ENCODE assay signal across 8 cellular contexts in the genomic region with DNA sequence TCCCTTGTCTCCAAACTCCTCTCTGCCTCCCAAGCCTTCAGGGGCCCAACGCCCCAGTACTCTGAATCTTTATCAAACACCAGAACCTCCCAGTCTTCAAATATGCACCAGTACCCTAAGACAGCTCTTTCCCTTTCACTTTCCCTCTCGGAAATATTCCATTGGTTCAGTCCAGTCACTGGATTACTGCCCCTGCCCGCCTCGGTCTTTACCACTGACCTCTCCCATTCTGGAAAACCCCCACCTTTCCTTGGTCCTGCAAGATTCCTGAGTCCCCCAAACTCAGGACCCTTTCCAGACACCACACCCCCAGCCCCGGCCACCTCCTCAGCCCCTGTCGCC. TPM values are rescaled to one million over a fixed set of nuclear protein-coding genes. Genes with fewer than 3 reads are reported as not detected.
DNase-seq lines count a peak whose midpoint lies in the region; FAIRE-seq and TF ChIP-seq lines count a peak whose summit lies in the region.

No MANE protein-coding gene starts in this region.

- DNase-seq in Caco-2 (peak in 1 of 2 experiments; percentile 45), NT2/D1 (ENCODE audit: low read depth, low spot score) (no peak), colonic mucosa (peak; percentile 35), medulla oblongata (ENCODE audit: extremely low spot score) (peak; percentile 53), NCI-H2081 (lab: John Stamatoyannopoulos, UW) (no peak), COLO668 (lab: John Stamatoyannopoulos, UW; ENCODE audit: unreplicated experiment) (no peak), frontal cortex (ENCODE audit: low spot score in 2 of 2) (no peak)

- peaks cover 23% of the 10 kb centered on the region for H3K4me1 Mint-ChIP-seq in Caco-2 (ENCODE audit: low read depth, unreplicated experiment)

- H3K27me3 ChIP-seq in Caco-2 (replicated peaks; ENCODE audit: control insufficient read depth, insufficient read depth, low read length): no peaks in the 10 kb centered on the region
- H3K27me3 ChIP-seq in NT2/D1 (ENCODE audit: insufficient read depth, insufficient read length): no peaks in the 10 kb centered on the region
- H3K27me3 ChIP-seq in colonic mucosa: no peaks in the 10 kb centered on the region

- H3K9ac ChIP-seq in NT2/D1 (ENCODE audit: insufficient read length, low read depth): peak overlapping the region; percentile 93
- peak overlapping the region; percentile 87 to 88 for H3K9ac ChIP-seq in colonic mucosa (ENCODE audit: low read depth in 2 of 2, low read length in 2 of 2)

- H3K27ac Mint-ChIP-seq in Caco-2 (ENCODE audit: unreplicated experiment): peak overlapping the region; percentile 97

- POLR2A ChIA-PET in Caco-2 (lab: Charles Lee): no interaction called here

- H3K27me3 Mint-ChIP-seq in Caco-2 (ENCODE audit: insufficient read depth, unreplicated experiment): no peaks in the 10 kb centered on the region

- WGBS in urinary bladder: 2% methylated on average over 6 of the region's 6 CpGs

- intact Hi-C loops in Caco-2 (cut with micrococcal nuclease; ENCODE audit: unreplicated experiment): loop anchor here (2.0 kb wide), 1 partner anchor 37 kb away; a partner anchor contains a TSS
- intact Hi-C loops in colonic mucosa (cut with DNase I): no loop called here

- H3K27ac ChIP-seq in colonic mucosa (peak overlapping the region; percentile 81), urinary bladder (ENCODE audit: low read depth) (peak overlapping the region; percentile 82)

- H3K4me3 ChIP-seq in Caco-2 (ENCODE audit: low read depth, low read length): peak overlapping the region; percentile 78
- peak overlapping the region; percentile 80 for H3K4me3 ChIP-seq in NT2/D1 (ENCODE audit: insufficient read length, low read depth)
- peak overlapping the region; percentile 79 for H3K4me3 ChIP-seq in colonic mucosa
- peak overlapping the region; percentile 65 for H3K4me3 ChIP-seq in urinary bladder (ENCODE audit: low read depth, low read length)

- CTCF ChIA-PET in Caco-2 (lab: Charles Lee): no interaction called here

- TF ChIP-seq CTCF in Caco-2 (IDR thresholded peaks at IDR 0.05; ENCODE audit: insufficient read depth in 1 of 2, low read depth in 1 of 2, low read length in 1 of 2, severe bottlenecking in 1 of 2, unreplicated experiment in 1 of 2): no peak
- TF ChIP-seq CTCF in colonic mucosa (IDR thresholded peaks at IDR 0.05): no peak

- no peak for FAIRE-seq in frontal cortex (lab: Jason Lieb, UNC)

- H3K9me3 ChIP-seq in Caco-2: 0 out of 2 replicates have a peak, but pooled peaks cover 2% of the 10 kb centered on the region
- H3K9me3 ChIP-seq in NT2/D1 (ENCODE audit: insufficient read depth, low read length): no peaks in the 10 kb centered on the region
- no peaks in the 10 kb centered on the region for H3K9me3 ChIP-seq in colonic mucosa

- no TSS peak for BruUV-seq in Caco-2 (replicated peaks; lab: Mats Ljungman, UMichigan)

- H3K4me1 ChIP-seq in Caco-2 (peaks cover 17% of the 10 kb centered on the region), NT2/D1 (ENCODE audit: insufficient read depth, insufficient read length) (no peaks in the 10 kb centered on the region), colonic mucosa (peaks cover 10% of the 10 kb centered on the region), urinary bladder (ENCODE audit: insufficient read depth) (no peaks in the 10 kb centered on the region)

- peak overlapping the region; percentile 91 for H3K4me3 Mint-ChIP-seq in Caco-2 (ENCODE audit: unreplicated experiment)

- H3K36me3 Mint-ChIP-seq in Caco-2 (ENCODE audit: insufficient read depth, unreplicated experiment): peaks cover 45% of the 10 kb centered on the region

- H3K9me3 Mint-ChIP-seq in Caco-2 (ENCODE audit: unreplicated experiment): no peaks in the 10 kb centered on the region

- peaks cover 3% of the 10 kb centered on the region; the same call in 1 of the 2 replicates for H3K36me3 ChIP-seq in Caco-2 (ENCODE audit: control insufficient read depth, insufficient read depth, low read length)
- H3K36me3 ChIP-seq in NT2/D1 (ENCODE audit: insufficient read depth, insufficient read length, low read length): peaks cover 8% of the 10 kb centered on the region
- no peaks in the 10 kb centered on the region for H3K36me3 ChIP-seq in colonic mucosa
- H3K36me3 ChIP-seq in urinary bladder (ENCODE audit: insufficient read depth): no peaks in the 10 kb centered on the region

RNA-seq across cellular contexts. Expression of a gene that starts 0.7 kb away (rescaled TPM):
- total RNA-seq in Caco-2 (2022): 35.6 and 41.4 TPM in 2 replicates
- total RNA-seq in colonic mucosa: 10 to 100 TPM; 21.1 to 31.9 TPM
- 81.7 TPM for total RNA-seq in urinary bladder
- polyA plus RNA-seq in urinary bladder: 39.8 TPM
- 64.4 TPM for total RNA-seq in frontal cortex

RNA-seq across cellular contexts. Expression of a gene that starts 37.1 kb away (rescaled TPM):
- 317 and 358 TPM in 2 replicates for total RNA-seq in Caco-2 (2022)
- total RNA-seq in colonic mucosa: 100 to 1,000 TPM; 297 to 306 TPM
- total RNA-seq in urinary bladder: 136 TPM
- 94.3 TPM for polyA plus RNA-seq in urinary bladder
- total RNA-seq in frontal cortex: 244 TPM

Comparison
In these comparisons a context has a peak if more than half of its experiments do, and no peak if none do; other contexts are left out.
1. DNase-seq: peak in colonic mucosa (single experiment) and medulla oblongata (single experiment); none in NT2/D1 (single experiment), NCI-H2081 (0 of 2), COLO668 (single experiment) and frontal cortex (0 of 2).
2. Peak in every context shown above with its lines, with median percentiles within 50 percentile points of each other: H3K4me3 ChIP-seq.